Comparison of ENCODE assay signal across 8 cellular contexts in the genomic region with DNA sequence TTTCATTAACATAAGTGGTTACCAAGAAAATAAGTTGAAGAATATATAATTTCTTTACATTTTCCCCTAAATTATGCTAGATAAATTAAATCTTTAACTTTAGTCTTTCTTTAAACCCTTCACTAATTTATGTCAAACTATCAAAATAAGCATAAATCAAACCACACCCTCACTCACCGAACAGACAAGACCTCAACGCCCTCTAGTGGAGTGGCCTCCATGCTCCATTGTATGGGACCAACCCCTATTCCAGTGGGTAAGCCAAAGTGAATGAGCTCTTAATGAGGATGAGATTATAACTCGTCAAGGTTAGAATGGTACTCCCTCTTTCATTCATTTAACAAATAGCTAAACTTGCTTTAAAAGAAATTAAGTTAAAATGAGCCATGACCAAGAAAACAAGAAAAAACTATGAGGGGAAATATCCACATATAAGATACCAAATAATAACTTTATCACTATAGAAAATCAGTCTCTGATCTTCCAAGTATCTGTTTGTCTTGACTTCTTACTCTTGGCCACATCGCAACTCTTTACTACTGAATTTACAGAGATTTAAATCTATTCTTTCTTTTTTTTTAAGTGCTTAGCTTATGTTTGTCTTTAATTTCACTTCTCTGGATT. TPM values are rescaled to one million over a fixed set of nuclear protein-coding genes. Genes with fewer than 3 reads are reported as not detected.
DNase-seq lines count a peak whose midpoint lies in the region; ATAC-seq and TF ChIP-seq lines count a peak whose summit lies in the region.

No MANE protein-coding gene starts in this region.

- H3K9ac ChIP-seq in liver (ENCODE audit: low read depth in 1 of 2, low read length in 2 of 2): no peak overlapping the region

- 23% methylated on average over 4 of the region's 4 CpGs for WGBS in liver

- peak; percentile 68 for DNase-seq in Right ventricle myocardium inferior (ENCODE audit: missing footprints)
- no peak for DNase-seq in cardiac septum (ENCODE audit: low spot score)
- peak; percentile 34 for DNase-seq in NCI-H146 (lab: John Stamatoyannopoulos, UW)
- DNase-seq in activated CD4-positive, alpha-beta T cell treated with anti-CD3 and anti-CD28 coated beads for 4 hours: peak; percentile 73 to 80
- peak; percentile 89 for DNase-seq in choroid plexus epithelial cell (ENCODE audit: low read depth)
- peak; percentile 21 for DNase-seq in stimulated activated CD8-positive, alpha-beta memory T cell treated with anti-CD3 and anti-CD28 coated beads, Interleukin-12 subunit alpha, Interleukin-12 subunit beta, amount 100 ng/mL, for 4 hours (ENCODE audit: low read depth)

- TF ChIP-seq CTCF in choroid plexus epithelial cell (conservative IDR thresholded peaks at IDR 0.05; ENCODE audit: low read depth, low read length) (peak; percentile 99), liver (IDR thresholded peaks at IDR 0.05; ENCODE audit: low read depth, low read length, missing input control) (peak; percentile 70)

- no peaks in the 10 kb centered on the region for H3K9me3 ChIP-seq in liver (ENCODE audit: control insufficient read depth in 4 of 4, low read length in 3 of 4)

- no peaks in the 10 kb centered on the region for H3K4me1 ChIP-seq in liver (ENCODE audit: control insufficient read depth in 4 of 4, insufficient read depth in 4 of 4, low read length in 3 of 4)

- no peaks in the 10 kb centered on the region for H3K36me3 ChIP-seq in liver (ENCODE audit: control insufficient read depth in 4 of 4, insufficient read depth in 3 of 4, low read depth in 1 of 4, low read length in 3 of 4)

- no peak overlapping the region for H3K4me3 ChIP-seq in choroid plexus epithelial cell (ENCODE audit: low read depth, low read length)
- no peak overlapping the region for H3K4me3 ChIP-seq in liver (ENCODE audit: low read depth in 1 of 3, low read length in 3 of 3)

- H3K27me3 ChIP-seq in liver (ENCODE audit: control insufficient read depth in 4 of 4, insufficient read depth in 4 of 4, low read length in 3 of 4): no peaks in the 10 kb centered on the region

- ATAC-seq in Right ventricle myocardium inferior (no peak), HG02623 (IDR thresholded peaks at IDR 0.05; ENCODE audit: unreplicated experiment) (peak; percentile 88)

- H3K27ac ChIP-seq in liver (ENCODE audit: low read depth in 1 of 2, low read length in 2 of 2): no peak overlapping the region

- peak; percentile 78 to 86 for TF ChIP-seq RAD21 in liver (IDR thresholded peaks at IDR 0.05)

- intact Hi-C loops in Right ventricle myocardium inferior (cut with DNase I) (loop anchor here (2.0 kb wide), 1 partner anchor 114 kb away; no protein-coding TSS in a partner anchor), cardiac septum (cut with DNase I) (loop anchor here (2.0 kb wide), 1 partner anchor 114 kb away; no protein-coding TSS in a partner anchor)

TF ChIP-seq in liver, 16 proteins besides CTCF, POLR2A, EP300 and RAD21:
- TF ChIP-seq MAX (IDR thresholded peaks at IDR 0.05) (no peak), FOXA2 (IDR thresholded peaks at IDR 0.05) (no peak), EGR1 (IDR thresholded peaks at IDR 0.05; ENCODE audit: low read depth in 2 of 2) (no peak), SP1 (IDR thresholded peaks at IDR 0.05) (no peak), YY1 (IDR thresholded peaks at IDR 0.05) (no peak), JUND (IDR thresholded peaks at IDR 0.05) (no peak), NR2F2 (IDR thresholded peaks at IDR 0.05) (no peak)
- TF ChIP-seq, protein P1, sequence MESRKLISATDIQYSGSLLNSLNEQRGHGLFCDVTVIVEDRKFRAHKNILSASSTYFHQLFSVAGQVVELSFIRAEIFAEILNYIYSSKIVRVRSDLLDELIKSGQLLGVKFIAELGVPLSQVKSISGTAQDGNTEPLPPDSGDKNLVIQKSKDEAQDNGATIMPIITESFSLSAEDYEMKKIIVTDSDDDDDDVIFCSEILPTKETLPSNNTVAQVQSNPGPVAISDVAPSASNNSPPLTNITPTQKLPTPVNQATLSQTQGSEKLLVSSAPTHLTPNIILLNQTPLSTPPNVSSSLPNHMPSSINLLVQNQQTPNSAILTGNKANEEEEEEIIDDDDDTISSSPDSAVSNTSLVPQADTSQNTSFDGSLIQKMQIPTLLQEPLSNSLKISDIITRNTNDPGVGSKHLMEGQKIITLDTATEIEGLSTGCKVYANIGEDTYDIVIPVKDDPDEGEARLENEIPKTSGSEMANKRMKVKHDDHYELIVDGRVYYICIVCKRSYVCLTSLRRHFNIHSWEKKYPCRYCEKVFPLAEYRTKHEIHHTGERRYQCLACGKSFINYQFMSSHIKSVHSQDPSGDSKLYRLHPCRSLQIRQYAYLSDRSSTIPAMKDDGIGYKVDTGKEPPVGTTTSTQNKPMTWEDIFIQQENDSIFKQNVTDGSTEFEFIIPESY (IDR thresholded peaks at IDR 0.05): no peak
- TF ChIP-seq, protein P2, sequence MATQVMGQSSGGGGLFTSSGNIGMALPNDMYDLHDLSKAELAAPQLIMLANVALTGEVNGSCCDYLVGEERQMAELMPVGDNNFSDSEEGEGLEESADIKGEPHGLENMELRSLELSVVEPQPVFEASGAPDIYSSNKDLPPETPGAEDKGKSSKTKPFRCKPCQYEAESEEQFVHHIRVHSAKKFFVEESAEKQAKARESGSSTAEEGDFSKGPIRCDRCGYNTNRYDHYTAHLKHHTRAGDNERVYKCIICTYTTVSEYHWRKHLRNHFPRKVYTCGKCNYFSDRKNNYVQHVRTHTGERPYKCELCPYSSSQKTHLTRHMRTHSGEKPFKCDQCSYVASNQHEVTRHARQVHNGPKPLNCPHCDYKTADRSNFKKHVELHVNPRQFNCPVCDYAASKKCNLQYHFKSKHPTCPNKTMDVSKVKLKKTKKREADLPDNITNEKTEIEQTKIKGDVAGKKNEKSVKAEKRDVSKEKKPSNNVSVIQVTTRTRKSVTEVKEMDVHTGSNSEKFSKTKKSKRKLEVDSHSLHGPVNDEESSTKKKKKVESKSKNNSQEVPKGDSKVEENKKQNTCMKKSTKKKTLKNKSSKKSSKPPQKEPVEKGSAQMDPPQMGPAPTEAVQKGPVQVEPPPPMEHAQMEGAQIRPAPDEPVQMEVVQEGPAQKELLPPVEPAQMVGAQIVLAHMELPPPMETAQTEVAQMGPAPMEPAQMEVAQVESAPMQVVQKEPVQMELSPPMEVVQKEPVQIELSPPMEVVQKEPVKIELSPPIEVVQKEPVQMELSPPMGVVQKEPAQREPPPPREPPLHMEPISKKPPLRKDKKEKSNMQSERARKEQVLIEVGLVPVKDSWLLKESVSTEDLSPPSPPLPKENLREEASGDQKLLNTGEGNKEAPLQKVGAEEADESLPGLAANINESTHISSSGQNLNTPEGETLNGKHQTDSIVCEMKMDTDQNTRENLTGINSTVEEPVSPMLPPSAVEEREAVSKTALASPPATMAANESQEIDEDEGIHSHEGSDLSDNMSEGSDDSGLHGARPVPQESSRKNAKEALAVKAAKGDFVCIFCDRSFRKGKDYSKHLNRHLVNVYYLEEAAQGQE (IDR thresholded peaks at IDR 0.05): no peak

RNA-seq across cellular contexts. Expression of gene BBS12, which starts 15.6 kb away (rescaled TPM):
- total RNA-seq in Right ventricle myocardium inferior: 6.8 TPM
- total RNA-seq in cardiac septum: 3.1 TPM
- 1 to 10 TPM; 1.0 to 2.1 TPM for total RNA-seq in liver
- polyA plus RNA-seq in liver: under 1 TPM; 0.53 to 0.59 TPM
